In the genomic region with DNA sequence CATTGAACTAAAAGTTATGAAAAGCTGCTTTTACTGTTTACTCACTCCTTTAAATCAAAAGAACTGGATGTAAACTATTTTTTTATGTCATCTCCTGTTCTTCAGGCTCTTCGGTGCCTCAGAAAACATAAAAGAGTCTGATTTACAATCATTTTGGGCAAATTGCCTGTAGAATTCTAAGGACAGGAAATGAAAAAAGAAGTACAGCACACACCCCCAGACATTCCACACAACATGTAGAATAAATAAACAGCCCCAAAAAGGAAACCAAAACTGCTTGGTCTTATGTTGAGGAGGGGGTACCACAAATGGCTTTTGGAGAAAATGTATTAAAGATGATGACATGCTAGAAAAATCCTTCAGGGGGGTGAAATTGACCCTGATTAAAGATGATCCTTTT, we compare ENCODE assay signal across 27 cellular contexts. TPM values are rescaled to one million over a fixed set of nuclear protein-coding genes. Genes with fewer than 3 reads are reported as not detected.
A peak's percentile ranks its signal among the peaks of the same experiment; 100 is the strongest.
DNase-seq lines count a peak whose midpoint lies in the region; ATAC-seq, FAIRE-seq and TF ChIP-seq lines count a peak whose summit lies in the region.
"Had no signal": no experiment of that assay in that cellular context is flagged by ENCODE, and none has a peak within 500 bp of the region (broad histone marks: within the 10 kb centered on the region; RNA-seq: fewer than 3 reads in every experiment).

No MANE protein-coding gene starts in this region.

- H3K27ac Mint-ChIP-seq in activated naive CD8-positive, alpha-beta T cell treated with anti-CD3 and anti-CD28 coated beads for 36 hours, result no peak overlapping the region
- H3K27ac Mint-ChIP-seq: activated CD8-positive, alpha-beta T cell treated with anti-CD3 and anti-CD28 coated beads for 36 hours; CD14-positive monocyte; memory B cell; T-helper 1 cell treated with Interleukin-12 subunit alpha and Interleukin-12 subunit beta and Interleukin-4 antibody, amounts not matched to agents 30 μg/mL and 1 μg/mL, for 36 hours; WTC11 had no signal

- H3K9me3 ChIP-seq in osteoblast (ENCODE audit: low read depth, low read length), result no peaks in the 10 kb centered on the region
- H3K9me3 ChIP-seq in OCI-LY7 (ENCODE audit: low read length), result no peaks in the 10 kb centered on the region
- H3K9me3 ChIP-seq: heart right ventricle, tibial nerve had no signal

- no peaks in the 10 kb centered on the region for H3K9me3 Mint-ChIP-seq in activated naive CD8-positive, alpha-beta T cell treated with anti-CD3 and anti-CD28 coated beads for 36 hours
- H3K9me3 Mint-ChIP-seq: CD14-positive monocyte, memory B cell had no signal

- no peak for TF ChIP-seq CTCF in osteoblast (IDR thresholded peaks at IDR 0.05; ENCODE audit: extremely low read depth, low read depth, low read length)
- no peak for TF ChIP-seq CTCF in OCI-LY7 (conservative IDR thresholded peaks at IDR 0.05; ENCODE audit: low read length)

- no peaks in the 10 kb centered on the region for H3K36me3 Mint-ChIP-seq in activated naive CD8-positive, alpha-beta T cell treated with anti-CD3 and anti-CD28 coated beads for 36 hours
- H3K36me3 Mint-ChIP-seq: CD14-positive monocyte, memory B cell, WTC11 had no signal

- H3K36me3 ChIP-seq in osteoblast (ENCODE audit: insufficient read depth, low read length), result no peaks in the 10 kb centered on the region
- H3K36me3 ChIP-seq in OCI-LY7 (ENCODE audit: insufficient read depth, low read length), result no peaks in the 10 kb centered on the region
- H3K36me3 ChIP-seq: heart right ventricle, tibial nerve had no signal

- H3K4me3 Mint-ChIP-seq in activated naive CD8-positive, alpha-beta T cell treated with anti-CD3 and anti-CD28 coated beads for 36 hours, result no peak overlapping the region
- H3K4me3 Mint-ChIP-seq: activated CD8-positive, alpha-beta T cell treated with anti-CD3 and anti-CD28 coated beads for 36 hours; CD14-positive monocyte; memory B cell; T-helper 1 cell treated with Interleukin-12 subunit alpha and Interleukin-12 subunit beta and Interleukin-4 antibody, amounts not matched to agents 30 μg/mL and 1 μg/mL, for 36 hours; WTC11 had no signal

- H3K27me3 Mint-ChIP-seq in activated naive CD8-positive, alpha-beta T cell treated with anti-CD3 and anti-CD28 coated beads for 36 hours, result no peaks in the 10 kb centered on the region
- H3K27me3 Mint-ChIP-seq: activated CD8-positive, alpha-beta T cell treated with anti-CD3 and anti-CD28 coated beads for 36 hours; memory B cell had no signal

- peak; percentile 76 for FAIRE-seq in endometrium (lab: Jason Lieb, UNC)
- FAIRE-seq: GM19239, islet of Langerhans had no signal

- peaks cover 14% of the 10 kb centered on the region for H3K4me1 Mint-ChIP-seq in activated naive CD8-positive, alpha-beta T cell treated with anti-CD3 and anti-CD28 coated beads for 36 hours
- H3K4me1 Mint-ChIP-seq: CD14-positive monocyte, memory B cell, WTC11 had no signal

- H2AFZ ChIP-seq in osteoblast (ENCODE audit: low read length) (peak overlapping the region; percentile 10), OCI-LY7 (ENCODE audit: low read length) (no peak overlapping the region)

- POLR2A ChIA-PET in OCI-LY7 (lab: Charles Lee), result no interaction called here

- peak; percentile 26 for DNase-seq in A172 (ENCODE audit: low spot score)
- DNase-seq in M059J (ENCODE audit: low read depth), result peak; percentile 62
- DNase-seq in osteoblast (ENCODE audit: insufficient read length, low spot score, missing footprints), result no peak
- no peak for DNase-seq in OCI-LY7 (ENCODE audit: low spot score)
- DNase-seq in activated naive CD8-positive, alpha-beta T cell treated with anti-CD3 and anti-CD28 coated beads for 36 hours, result no peak
- DNase-seq: 8988T; activated CD8-positive, alpha-beta T cell treated with anti-CD3 and anti-CD28 coated beads for 36 hours; activated T-cell treated with anti-CD3 and anti-CD28 coated beads, Interleukin-2, amount 50 U/mL, for 48 hours; cortex of kidney; DMS53; heart right ventricle; Kasumi-1; NCI-H1436; right cardiac atrium; stimulated activated CD4-positive, alpha-beta T cell treated with anti-CD3 and anti-CD28 coated beads, Interleukin-4, amount 100 ng/mL, for 1 hour; stimulated activated CD8-positive, alpha-beta memory T cell treated with anti-CD3 and anti-CD28 coated beads, Interleukin-4, amount 100 ng/mL, for 48 hours had no signal

- H3K4me2 ChIP-seq in osteoblast (ENCODE audit: insufficient read depth, low read length), result no peak overlapping the region
- no peak overlapping the region for H3K4me2 ChIP-seq in OCI-LY7 (ENCODE audit: low read length)

- ATAC-seq in GM21360 (IDR thresholded peaks at IDR 0.05; ENCODE audit: unreplicated experiment), result no peak
- no peak for ATAC-seq in HG03196 (IDR thresholded peaks at IDR 0.05; ENCODE audit: unreplicated experiment)
- ATAC-seq: activated CD8-positive, alpha-beta T cell treated with anti-CD3 and anti-CD28 coated beads for 36 hours; heart right ventricle; right cardiac atrium; Right ventricle myocardium inferior; WTC11 had no signal

- H3K4me1 ChIP-seq in osteoblast (ENCODE audit: insufficient read depth, low read length), result peaks cover 4% of the 10 kb centered on the region
- H3K4me1 ChIP-seq in OCI-LY7 (ENCODE audit: insufficient read depth, low read length, poor library complexity, severe bottlenecking), result no peaks in the 10 kb centered on the region

- no peaks in the 10 kb centered on the region for H3K9me2 ChIP-seq in OCI-LY7 (ENCODE audit: insufficient read depth, low read length)

- H3K27ac ChIP-seq in osteoblast (ENCODE audit: low read depth, low read length) (no peak overlapping the region), OCI-LY7 (ENCODE audit: low read depth, low read length, poor library complexity, severe bottlenecking) (no peak overlapping the region)
- H3K27ac ChIP-seq: tibial nerve had no signal

- intact Hi-C loops in OCI-LY7 (cut with micrococcal nuclease; ENCODE audit: unreplicated experiment), result no loop called here

- CTCF ChIA-PET in OCI-LY7 (lab: Charles Lee; ENCODE audit: unreplicated experiment), result no interaction called here

- no peaks in the 10 kb centered on the region for H4K20me1 ChIP-seq in osteoblast (ENCODE audit: insufficient read depth, low read length)
- no peaks in the 10 kb centered on the region for H4K20me1 ChIP-seq in OCI-LY7 (ENCODE audit: insufficient read depth, low read length)

- no peak overlapping the region for H3K4me3 ChIP-seq in osteoblast (ENCODE audit: insufficient read depth, low read length)
- H3K4me3 ChIP-seq in OCI-LY7 (ENCODE audit: low read depth, low read length, poor library complexity, severe bottlenecking), result no peak overlapping the region
- H3K4me3 ChIP-seq: heart right ventricle, tibial nerve had no signal

- no peaks in the 10 kb centered on the region for H3K27me3 ChIP-seq in osteoblast (ENCODE audit: insufficient read depth, low read length)
- H3K27me3 ChIP-seq: heart right ventricle, tibial nerve had no signal

- no peaks in the 10 kb centered on the region for H3K79me2 ChIP-seq in osteoblast (ENCODE audit: insufficient read depth, low read length)
- H3K79me2 ChIP-seq in OCI-LY7 (ENCODE audit: insufficient read depth, low read depth, low read length), result no peaks in the 10 kb centered on the region

- BruUV-seq in OCI-LY7 (replicated peaks; lab: Mats Ljungman, UMichigan), result no TSS peak

RNA-seq across cellular contexts. Expression of gene ITGA1, which starts 57.2 kb away (rescaled TPM):
- 0.71 and 3.7 TPM in 2 replicates for total RNA-seq in A172 (2014; rRNA removed; shearing (Covaris generic))
- 34.2 and 36.6 TPM in 2 replicates for total RNA-seq in M059J (2014; rRNA removed; shearing (Covaris generic))
- total RNA-seq in osteoblast (28.6 and 31.8 TPM in 2 replicates), OCI-LY7 (2022) (not detected in 2 replicates)
- not detected in 2 replicates for total RNA-seq in OCI-LY7 (2014; rRNA removed; shearing (Covaris generic))
- total RNA-seq in activated naive CD8-positive, alpha-beta T cell treated with anti-CD3 and anti-CD28 coated beads for 36 hours, result 1 to 10 TPM; 6.9 to 9.9 TPM

RNA-seq across cellular contexts. Expression of gene PELO, which starts 57.2 kb away (rescaled TPM):
- total RNA-seq in A172 (2014; rRNA removed; shearing (Covaris generic)), result 20.8 and 21.7 TPM in 2 replicates
- 27.8 and 33.8 TPM in 2 replicates for total RNA-seq in M059J (2014; rRNA removed; shearing (Covaris generic))
- total RNA-seq in osteoblast (21.4 and 21.5 TPM in 2 replicates), OCI-LY7 (2022) (8.8 and 10.2 TPM in 2 replicates)
- 11.1 and 13.0 TPM in 2 replicates for total RNA-seq in OCI-LY7 (2014; rRNA removed; shearing (Covaris generic))
- 10 to 100 TPM; 24.8 TPM for total RNA-seq in activated naive CD8-positive, alpha-beta T cell treated with anti-CD3 and anti-CD28 coated beads for 36 hours

Comparison
In these comparisons a context has a peak if more than half of its experiments do, and no peak if none do; other contexts are left out.
1. DNase-seq: peak in A172 (single experiment) and M059J (single experiment); none in osteoblast (single experiment), OCI-LY7 (single experiment) and activated naive CD8-positive, alpha-beta T cell treated with anti-CD3 and anti-CD28 coated beads for 36 hours (single experiment).